In the genomic region with DNA sequence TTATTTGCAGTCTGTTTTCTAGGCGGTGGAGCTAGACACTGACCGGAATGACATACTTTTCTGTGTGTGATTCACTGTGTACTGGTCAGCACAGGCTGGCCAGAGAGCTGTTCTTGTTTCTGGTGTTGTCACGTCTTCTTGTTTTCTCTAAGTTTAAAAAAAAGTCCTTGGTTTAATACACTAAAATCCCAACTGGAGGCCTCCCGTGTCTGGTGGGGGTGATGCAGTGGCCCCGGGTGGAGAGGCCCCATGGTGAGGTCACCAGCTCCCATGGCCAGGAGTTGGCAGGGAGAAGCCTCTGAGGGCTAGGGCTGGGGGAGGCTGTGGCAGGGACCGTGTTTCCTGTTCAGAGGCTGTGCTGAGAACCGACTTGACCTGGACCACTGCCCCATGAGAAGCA, we compare ENCODE assay signal across 2 cellular contexts.
TF ChIP-seq lines count a peak whose summit lies in the region.

No MANE protein-coding gene starts in this region.

TF ChIP-seq in IMR-90, 13 proteins besides CTCF, POLR2A, EP300 and RAD21:
- TF ChIP-seq NFE2L2 (IDR thresholded peaks at IDR 0.05; ENCODE audit: low read depth, low read length) (no peak), RCOR1 (IDR thresholded peaks at IDR 0.05; ENCODE audit: insufficient replicate concordance, low read length) (no peak), RFX5 (IDR thresholded peaks at IDR 0.05; ENCODE audit: low read depth, low read length) (no peak), CEBPB (IDR thresholded peaks at IDR 0.05; ENCODE audit: low read depth, low read length) (no peak), CHD1 (IDR thresholded peaks at IDR 0.05; ENCODE audit: low read depth, low read length) (no peak), MXI1 (IDR thresholded peaks at IDR 0.05; ENCODE audit: borderline replicate concordance, low read depth, low read length) (no peak), SMC3 (IDR thresholded peaks at IDR 0.05; ENCODE audit: low read depth, low read length) (no peak), BHLHE40 (IDR thresholded peaks at IDR 0.05; ENCODE audit: low read depth, low read length) (no peak)
- TF ChIP-seq, protein P1, sequence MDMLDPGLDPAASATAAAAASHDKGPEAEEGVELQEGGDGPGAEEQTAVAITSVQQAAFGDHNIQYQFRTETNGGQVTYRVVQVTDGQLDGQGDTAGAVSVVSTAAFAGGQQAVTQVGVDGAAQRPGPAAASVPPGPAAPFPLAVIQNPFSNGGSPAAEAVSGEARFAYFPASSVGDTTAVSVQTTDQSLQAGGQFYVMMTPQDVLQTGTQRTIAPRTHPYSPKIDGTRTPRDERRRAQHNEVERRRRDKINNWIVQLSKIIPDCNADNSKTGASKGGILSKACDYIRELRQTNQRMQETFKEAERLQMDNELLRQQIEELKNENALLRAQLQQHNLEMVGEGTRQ (IDR thresholded peaks at IDR 0.05; ENCODE audit: low read depth, low read length): no peak
- TF ChIP-seq, protein P2, sequence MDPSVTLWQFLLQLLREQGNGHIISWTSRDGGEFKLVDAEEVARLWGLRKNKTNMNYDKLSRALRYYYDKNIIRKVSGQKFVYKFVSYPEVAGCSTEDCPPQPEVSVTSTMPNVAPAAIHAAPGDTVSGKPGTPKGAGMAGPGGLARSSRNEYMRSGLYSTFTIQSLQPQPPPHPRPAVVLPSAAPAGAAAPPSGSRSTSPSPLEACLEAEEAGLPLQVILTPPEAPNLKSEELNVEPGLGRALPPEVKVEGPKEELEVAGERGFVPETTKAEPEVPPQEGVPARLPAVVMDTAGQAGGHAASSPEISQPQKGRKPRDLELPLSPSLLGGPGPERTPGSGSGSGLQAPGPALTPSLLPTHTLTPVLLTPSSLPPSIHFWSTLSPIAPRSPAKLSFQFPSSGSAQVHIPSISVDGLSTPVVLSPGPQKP (IDR thresholded peaks at IDR 0.05; ENCODE audit: borderline replicate concordance, low read depth, low read length): no peak

TF ChIP-seq in H1, 55 proteins besides CTCF, POLR2A, EP300 and RAD21:
- TF ChIP-seq SIRT6 (IDR thresholded peaks at IDR 0.05; ENCODE audit: low read length) (no peak), POLR2AphosphoS5 (IDR thresholded peaks at IDR 0.05; ENCODE audit: low read depth, low read length) (no peak), FOSL1 (IDR thresholded peaks at IDR 0.05; ENCODE audit: insufficient read depth, low read depth, low read length) (no peak), SUZ12 (IDR thresholded peaks at IDR 0.05; ENCODE audit: low read length) (no peak)
TF ChIP-seq in H1: peak in this region for 0.
